ENCODE assay signal across 18 cellular contexts in the genomic region with DNA sequence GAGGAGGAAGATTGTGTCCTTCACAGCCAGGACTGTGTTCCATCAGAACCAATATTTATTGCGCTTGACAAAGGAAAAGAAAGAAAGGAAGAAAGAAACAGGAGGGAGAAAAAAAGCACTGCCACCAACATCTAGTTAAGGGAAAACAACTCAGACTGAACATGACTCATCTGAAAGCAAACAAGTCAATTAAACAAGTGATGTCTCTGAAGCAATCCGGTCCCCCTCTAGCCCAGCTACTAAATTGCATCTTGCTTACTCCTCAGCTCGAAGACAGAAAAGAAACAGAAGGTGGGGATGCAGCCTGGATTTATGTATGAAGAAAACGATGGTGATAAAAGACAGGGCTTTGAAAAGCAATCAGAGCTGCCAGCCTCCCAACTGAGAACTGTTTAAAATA.
A peak's percentile ranks its signal among the peaks of the same experiment; 100 is the strongest.
DNase-seq lines count a peak whose midpoint lies in the region; ATAC-seq and TF ChIP-seq lines count a peak whose summit lies in the region.
"Had no signal": no experiment of that assay in that cellular context is flagged by ENCODE, and none has a peak within 500 bp of the region (broad histone marks: within the 10 kb centered on the region; RNA-seq: fewer than 3 reads in every experiment).

No MANE protein-coding gene starts in this region.

- no peaks in the 10 kb centered on the region for H3K4me1 ChIP-seq in SJCRH30
- H3K4me1 ChIP-seq: tibial nerve had no signal

- TF ChIP-seq CTCF in choroid plexus epithelial cell (conservative IDR thresholded peaks at IDR 0.05; ENCODE audit: low read depth, low read length): no peak

- no peak overlapping the region for H3K4me3 ChIP-seq in choroid plexus epithelial cell (ENCODE audit: low read depth, low read length)
- H3K4me3 ChIP-seq in SJCRH30: no peak overlapping the region
- H3K4me3 ChIP-seq: tibial nerve had no signal

- H3K27ac ChIP-seq in SJCRH30: no peak overlapping the region
- H3K27ac ChIP-seq: tibial nerve had no signal

- peaks cover 5% of the 10 kb centered on the region for H3K27me3 ChIP-seq in SJCRH30
- H3K27me3 ChIP-seq: tibial nerve had no signal

- H3K36me3 ChIP-seq in SJCRH30: no peaks in the 10 kb centered on the region
- H3K36me3 ChIP-seq: tibial nerve had no signal

- DNase-seq in NCI-H2107 treated with DMSO at 0.1 percent for 48 hours (lab: John Stamatoyannopoulos, UW; ENCODE audit: unreplicated experiment) (peak; percentile 45), NCI-H2107 (lab: John Stamatoyannopoulos, UW) (no peak), NCI-H1694 (lab: John Stamatoyannopoulos, UW) (peak; percentile 8), choroid plexus epithelial cell (ENCODE audit: low read depth) (peak; percentile 32), retina (peak; percentile 15), SJCRH30 (no peak)
- DNase-seq in activated effector memory CD4-positive, alpha-beta T cell treated with anti-CD3 and anti-CD28 coated beads, Interleukin-2, amount 50 U/mL, for 16 hours: no peak
- DNase-seq: 8988T; activated T-cell treated with anti-CD3 and anti-CD28 coated beads, Interleukin-2, amount 50 U/mL, for 48 hours; DMS153; erythroblast; KBM-7; NCI-H2081 treated with DMSO at 0.1 percent for 48 hours; small intestine had no signal

- H3K9me3 ChIP-seq in SJCRH30 (replicated peaks): no peaks in the 10 kb centered on the region
- H3K9me3 ChIP-seq: tibial nerve had no signal

- ATAC-seq in GM21367 (IDR thresholded peaks at IDR 0.05; ENCODE audit: unreplicated experiment): no peak
- ATAC-seq: activated CD4-positive, CD25-positive, alpha-beta regulatory T cell treated with anti-CD3 and anti-CD28 coated beads, Interleukin-2, amount 50 U/mL, for 24 hours; natural killer cell treated with Interleukin-12 subunit alpha and Interleukin-12 subunit beta and Interleukin-15 and Interleukin-18, amount 100 ng/mL, for 72 hours had no signal

Comparison
In these comparisons a context has a peak if more than half of its experiments do, and no peak if none do; other contexts are left out.
1. DNase-seq: peak in NCI-H2107 treated with DMSO at 0.1 percent for 48 hours (single experiment), NCI-H1694 (single experiment), choroid plexus epithelial cell (single experiment) and retina (single experiment); none in NCI-H2107 (single experiment), SJCRH30 (0 of 2) and activated effector memory CD4-positive, alpha-beta T cell treated with anti-CD3 and anti-CD28 coated beads, Interleukin-2, amount 50 U/mL, for 16 hours (single experiment).